Comparison of ENCODE assay signal across 14 cellular contexts in genomic region chrX:18828832-18829404, GRCh38.
A peak's percentile ranks its signal among the peaks of the same experiment; 100 is the strongest.
DNase-seq lines count a peak whose midpoint lies in the region; ATAC-seq, FAIRE-seq and TF ChIP-seq lines count a peak whose summit lies in the region.
"Had no signal": no experiment of that assay in that cellular context is flagged by ENCODE, and none has a peak within 500 bp of the region (broad histone marks: within the 10 kb centered on the region; RNA-seq: fewer than 3 reads in every experiment).

No MANE protein-coding gene starts in this region.

- no peaks in the 10 kb centered on the region for H3K36me3 Mint-ChIP-seq in chondrocyte (ENCODE audit: low read depth)

- no peak overlapping the region for H3K27ac Mint-ChIP-seq in chondrocyte (ENCODE audit: unreplicated experiment)
- H3K27ac Mint-ChIP-seq: naive thymus-derived CD8-positive, alpha-beta T cell; T-helper 17 cell had no signal

- H3K4me3 ChIP-seq in BE2C (ENCODE audit: low read depth, low read length) (no peak overlapping the region), choroid plexus epithelial cell (ENCODE audit: low read depth, low read length) (no peak overlapping the region)
- H3K4me3 ChIP-seq: body of pancreas, prostate gland, thoracic aorta had no signal

- H3K27me3 Mint-ChIP-seq in chondrocyte (ENCODE audit: low read depth): no peaks in the 10 kb centered on the region
- H3K27me3 Mint-ChIP-seq: naive thymus-derived CD8-positive, alpha-beta T cell; T-helper 17 cell had no signal

- H3K4me3 Mint-ChIP-seq in chondrocyte (ENCODE audit: unreplicated experiment): no peak overlapping the region
- H3K4me3 Mint-ChIP-seq: naive thymus-derived CD8-positive, alpha-beta T cell; T-helper 17 cell had no signal

- DNase-seq in A172 (ENCODE audit: low spot score): peak; percentile 16
- DNase-seq in BE2C: peak; percentile 14
- DNase-seq in NCI-H69 (lab: John Stamatoyannopoulos, UW): peak; percentile 1
- peak; percentile 9 for DNase-seq in choroid plexus epithelial cell (ENCODE audit: low read depth)
- no peak for DNase-seq in chondrocyte (ENCODE audit: low spot score)
- no peak for DNase-seq in HTR-8/SVneo (ENCODE audit: insufficient read length, low spot score)
- DNase-seq: body of pancreas; naive thymus-derived CD8-positive, alpha-beta T cell; NCI-H1048; T-helper 17 cell had no signal

- 0 out of 2 replicates have a peak, but pooled peaks cover 3% of the 10 kb centered on the region for H3K4me1 ChIP-seq in BE2C
- H3K4me1 ChIP-seq: body of pancreas, prostate gland had no signal

- no peak for TF ChIP-seq CTCF in BE2C (IDR thresholded peaks at IDR 0.05; ENCODE audit: low read depth, low read length)
- TF ChIP-seq CTCF in choroid plexus epithelial cell (conservative IDR thresholded peaks at IDR 0.05; ENCODE audit: low read depth, low read length): no peak
- TF ChIP-seq CTCF in chondrocyte (IDR thresholded peaks at IDR 0.05): no peak

- no peaks in the 10 kb centered on the region for H3K9me3 ChIP-seq in BE2C
- H3K9me3 ChIP-seq: body of pancreas, prostate gland, thoracic aorta had no signal

- H3K9me3 Mint-ChIP-seq in chondrocyte (ENCODE audit: low read depth): peaks cover 23% of the 10 kb centered on the region

- H3K27me3 ChIP-seq in BE2C: no peaks in the 10 kb centered on the region
- H3K27me3 ChIP-seq: body of pancreas had no signal

- FAIRE-seq in HTR-8/SVneo (lab: Jason Lieb, UNC): no peak
- FAIRE-seq: GM19239 had no signal

- no peaks in the 10 kb centered on the region for H3K36me3 ChIP-seq in BE2C
- H3K36me3 ChIP-seq: prostate gland, thoracic aorta had no signal

- H3K4me1 Mint-ChIP-seq in chondrocyte (ENCODE audit: low read depth): peaks cover 2% of the 10 kb centered on the region
- H3K4me1 Mint-ChIP-seq: naive thymus-derived CD8-positive, alpha-beta T cell; T-helper 17 cell had no signal

- ATAC-seq in HG02870 (IDR thresholded peaks at IDR 0.05; ENCODE audit: unreplicated experiment): no peak
- ATAC-seq: body of pancreas; naive thymus-derived CD8-positive, alpha-beta T cell; T-helper 17 cell had no signal

Comparison
In these comparisons a context has a peak if more than half of its experiments do, and no peak if none do; other contexts are left out.
1. DNase-seq: peak in A172 (single experiment), BE2C (single experiment), NCI-H69 (single experiment) and choroid plexus epithelial cell (single experiment); none in chondrocyte (single experiment) and HTR-8/SVneo (single experiment).